Comparison of ENCODE assay signal across 14 cellular contexts in the genomic region with DNA sequence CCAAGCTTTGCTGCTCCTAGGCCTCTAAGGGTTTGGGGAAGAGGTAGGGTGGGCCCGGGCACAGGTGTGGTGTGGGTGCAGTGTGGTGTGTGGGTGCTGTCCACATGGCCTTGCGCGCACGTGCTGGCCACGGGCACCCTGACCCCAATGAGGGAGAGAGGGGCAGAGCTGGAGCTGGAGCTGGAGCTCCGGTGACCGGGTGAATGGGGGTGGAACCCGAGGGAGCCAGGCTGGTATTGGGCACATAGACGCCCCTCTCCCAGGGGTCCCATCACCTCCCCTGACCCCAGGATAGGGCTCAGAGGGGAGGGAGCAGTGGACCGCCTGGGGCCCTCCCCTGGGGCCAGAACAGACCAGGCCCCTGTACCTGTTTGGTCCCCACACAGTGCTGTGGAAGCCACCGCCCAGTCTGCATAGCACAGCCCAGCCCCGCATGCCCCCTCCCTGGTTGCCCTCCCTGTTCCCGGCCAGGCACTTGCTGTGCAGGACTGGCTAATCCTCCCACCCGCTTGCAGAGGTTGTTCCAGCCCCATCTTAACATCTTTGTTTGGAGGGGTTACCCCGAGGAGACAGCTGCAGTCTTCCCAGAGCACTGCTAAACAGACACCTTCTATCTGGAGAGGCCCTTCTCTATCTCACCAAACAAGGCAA. TPM values are rescaled to one million over a fixed set of nuclear protein-coding genes. Genes with fewer than 3 reads are reported as not detected.
A peak's percentile ranks its signal among the peaks of the same experiment; 100 is the strongest.
DNase-seq lines count a peak whose midpoint lies in the region; ATAC-seq and TF ChIP-seq lines count a peak whose summit lies in the region.
"Had no signal": no experiment of that assay in that cellular context is flagged by ENCODE, and none has a peak within 500 bp of the region (broad histone marks: within the 10 kb centered on the region; RNA-seq: fewer than 3 reads in every experiment).

No MANE protein-coding gene starts in this region.

- ATAC-seq in GM23338 (peak; percentile 7), GM21390 (IDR thresholded peaks at IDR 0.05; ENCODE audit: unreplicated experiment) (no peak), HG02981 (IDR thresholded peaks at IDR 0.05; ENCODE audit: unreplicated experiment) (no peak)
- ATAC-seq: stimulated activated effector memory CD8-positive, alpha-beta T cell treated with anti-CD3 and anti-CD28 coated beads, Interleukin-12 subunit alpha, Interleukin-12 subunit beta, amount 100 ng/mL, for 72 hours had no signal

- peak overlapping the region; percentile 74 for H3K4me3 ChIP-seq in GM23338
- H3K4me3 ChIP-seq in iPS-20b (ENCODE audit: low read length): peak overlapping the region; percentile 58; the same call in 1 of the 2 replicates
- peak overlapping the region; percentile 28 to 48 (median 34) for H3K4me3 ChIP-seq in skin epidermis
- H3K4me3 ChIP-seq: SK-N-MC had no signal

- H4K20me1 ChIP-seq in GM23338 (replicated peaks; ENCODE audit: insufficient read depth): no peaks in the 10 kb centered on the region

- H3K4me1 ChIP-seq in GM23338 (ENCODE audit: insufficient read depth): peaks cover 20% of the 10 kb centered on the region
- H3K4me1 ChIP-seq in iPS-20b (ENCODE audit: insufficient read depth, low read length): peaks cover 15% of the 10 kb centered on the region; the same call in 1 of the 2 replicates

- no peaks in the 10 kb centered on the region for H3K36me3 ChIP-seq in GM23338 (ENCODE audit: insufficient read depth)
- no peaks in the 10 kb centered on the region for H3K36me3 ChIP-seq in iPS-20b (ENCODE audit: insufficient read depth, low read depth, low read length)

- peaks cover 36% of the 10 kb centered on the region for H3K4me1 Mint-ChIP-seq in GM23338
- peaks cover 50% of the 10 kb centered on the region for H3K4me1 Mint-ChIP-seq in brain

- TF ChIP-seq CTCF in GM23338 (conservative IDR thresholded peaks at IDR 0.05; ENCODE audit: low read depth in 2 of 2): no peak
- no peak for TF ChIP-seq CTCF in brain (conservative IDR thresholded peaks at IDR 0.05)

- peaks cover 32% of the 10 kb centered on the region for H3K27me3 Mint-ChIP-seq in GM23338 (ENCODE audit: insufficient read depth, low read depth, poor library complexity)
- H3K27me3 Mint-ChIP-seq in brain: peaks cover 40% of the 10 kb centered on the region

- H3K9me3 Mint-ChIP-seq in GM23338 (no peaks in the 10 kb centered on the region), brain (no peaks in the 10 kb centered on the region)
- H3K9me3 Mint-ChIP-seq: CD8-positive, alpha-beta memory T cell; stimulated activated effector memory CD8-positive, alpha-beta T cell treated with anti-CD3 and anti-CD28 coated beads, Interleukin-12 subunit alpha, Interleukin-12 subunit beta, amount 100 ng/mL, for 72 hours had no signal

- H2AFZ ChIP-seq in GM23338: peak overlapping the region; percentile 56; the same call in 1 of the 2 replicates

- H3K27ac ChIP-seq in GM23338 (ENCODE audit: low read depth) (no peak overlapping the region), iPS-20b (ENCODE audit: low read length) (no peak overlapping the region), skin epidermis (peak overlapping the region in 18 of 21 experiments; percentile 25 to 84 (median 68))
- H3K27ac ChIP-seq: SK-N-MC had no signal

- no peaks in the 10 kb centered on the region for H3K36me3 Mint-ChIP-seq in GM23338 (ENCODE audit: low read depth)
- H3K36me3 Mint-ChIP-seq in brain: no peaks in the 10 kb centered on the region
- H3K36me3 Mint-ChIP-seq: CD8-positive, alpha-beta memory T cell; stimulated activated effector memory CD8-positive, alpha-beta T cell treated with anti-CD3 and anti-CD28 coated beads, Interleukin-12 subunit alpha, Interleukin-12 subunit beta, amount 100 ng/mL, for 72 hours had no signal

- H3K9ac ChIP-seq in iPS-20b (ENCODE audit: low read depth, low read length): no peak overlapping the region

- H3K27ac Mint-ChIP-seq in GM23338: no peak overlapping the region
- H3K27ac Mint-ChIP-seq in brain: peak overlapping the region in 3 of 5 experiments; percentile 64 to 88 (median 84)
- H3K27ac Mint-ChIP-seq: stimulated activated effector memory CD8-positive, alpha-beta T cell treated with anti-CD3 and anti-CD28 coated beads, Interleukin-12 subunit alpha, Interleukin-12 subunit beta, amount 100 ng/mL, for 72 hours had no signal

- peak overlapping the region; percentile 69 for H3K4me3 Mint-ChIP-seq in GM23338
- peak overlapping the region in 3 of 5 experiments; percentile 49 to 81 (median 64) for H3K4me3 Mint-ChIP-seq in brain
- H3K4me3 Mint-ChIP-seq: CD8-positive, alpha-beta memory T cell; stimulated activated effector memory CD8-positive, alpha-beta T cell treated with anti-CD3 and anti-CD28 coated beads, Interleukin-12 subunit alpha, Interleukin-12 subunit beta, amount 100 ng/mL, for 72 hours had no signal

- no peaks in the 10 kb centered on the region for H3K79me2 ChIP-seq in GM23338 (replicated peaks; ENCODE audit: insufficient read depth)

- H3K9me3 ChIP-seq in iPS-20b (ENCODE audit: insufficient read depth, low read depth, low read length): no peaks in the 10 kb centered on the region

- peak overlapping the region; percentile 90 for H3K4me2 ChIP-seq in GM23338

- peaks cover 33% of the 10 kb centered on the region for H3K27me3 ChIP-seq in GM23338 (ENCODE audit: insufficient read depth)
- peaks cover 44% of the 10 kb centered on the region for H3K27me3 ChIP-seq in iPS-20b (ENCODE audit: insufficient read depth, low read length)

- no peak for DNase-seq in GM23338 (ENCODE audit: low spot score)
- DNase-seq in globus pallidus (ENCODE audit: low spot score): no peak
- no peak for DNase-seq in NCI-H774 (lab: John Stamatoyannopoulos, UW)
- DNase-seq: activated naive CD4-positive, alpha-beta T cell treated with anti-CD3 and anti-CD28 coated beads, Interleukin-2, amount 50 U/mL, for 16 hours; CD8-positive, alpha-beta memory T cell; NCI-H524 had no signal

- no peaks in the 10 kb centered on the region for H3K9me2 ChIP-seq in GM23338 (ENCODE audit: insufficient read depth)

- H3F3A ChIP-seq in GM23338 (replicated peaks; ENCODE audit: low read depth): 0 out of 2 replicates have a peak, but pooled peaks cover 3% of the 10 kb centered on the region

TF ChIP-seq in GM23338, 12 proteins besides CTCF, POLR2A, EP300 and RAD21 (continues in another document):
- TF ChIP-seq ZNF331 (CRISPR knock-in tag; IDR thresholded peaks at IDR 0.05; ENCODE audit: low read depth): no peak
- no peak for TF ChIP-seq EZH2 (IDR thresholded peaks at IDR 0.05; ENCODE audit: low read depth, unreplicated experiment)
- TF ChIP-seq, protein P1, sequence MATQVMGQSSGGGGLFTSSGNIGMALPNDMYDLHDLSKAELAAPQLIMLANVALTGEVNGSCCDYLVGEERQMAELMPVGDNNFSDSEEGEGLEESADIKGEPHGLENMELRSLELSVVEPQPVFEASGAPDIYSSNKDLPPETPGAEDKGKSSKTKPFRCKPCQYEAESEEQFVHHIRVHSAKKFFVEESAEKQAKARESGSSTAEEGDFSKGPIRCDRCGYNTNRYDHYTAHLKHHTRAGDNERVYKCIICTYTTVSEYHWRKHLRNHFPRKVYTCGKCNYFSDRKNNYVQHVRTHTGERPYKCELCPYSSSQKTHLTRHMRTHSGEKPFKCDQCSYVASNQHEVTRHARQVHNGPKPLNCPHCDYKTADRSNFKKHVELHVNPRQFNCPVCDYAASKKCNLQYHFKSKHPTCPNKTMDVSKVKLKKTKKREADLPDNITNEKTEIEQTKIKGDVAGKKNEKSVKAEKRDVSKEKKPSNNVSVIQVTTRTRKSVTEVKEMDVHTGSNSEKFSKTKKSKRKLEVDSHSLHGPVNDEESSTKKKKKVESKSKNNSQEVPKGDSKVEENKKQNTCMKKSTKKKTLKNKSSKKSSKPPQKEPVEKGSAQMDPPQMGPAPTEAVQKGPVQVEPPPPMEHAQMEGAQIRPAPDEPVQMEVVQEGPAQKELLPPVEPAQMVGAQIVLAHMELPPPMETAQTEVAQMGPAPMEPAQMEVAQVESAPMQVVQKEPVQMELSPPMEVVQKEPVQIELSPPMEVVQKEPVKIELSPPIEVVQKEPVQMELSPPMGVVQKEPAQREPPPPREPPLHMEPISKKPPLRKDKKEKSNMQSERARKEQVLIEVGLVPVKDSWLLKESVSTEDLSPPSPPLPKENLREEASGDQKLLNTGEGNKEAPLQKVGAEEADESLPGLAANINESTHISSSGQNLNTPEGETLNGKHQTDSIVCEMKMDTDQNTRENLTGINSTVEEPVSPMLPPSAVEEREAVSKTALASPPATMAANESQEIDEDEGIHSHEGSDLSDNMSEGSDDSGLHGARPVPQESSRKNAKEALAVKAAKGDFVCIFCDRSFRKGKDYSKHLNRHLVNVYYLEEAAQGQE (IDR thresholded peaks at IDR 0.05; ENCODE audit: unreplicated experiment): no peak
- no peak for TF ChIP-seq ZNF114 (CRISPR knock-in tag; IDR thresholded peaks at IDR 0.05)
- TF ChIP-seq NANOG (IDR thresholded peaks at IDR 0.05; ENCODE audit: borderline replicate concordance): no peak
- no peak for TF ChIP-seq JUNB (IDR thresholded peaks at IDR 0.05; ENCODE audit: unreplicated experiment)
- no peak for TF ChIP-seq EZH2phosphoT487 (IDR thresholded peaks at IDR 0.05; ENCODE audit: unreplicated experiment)
- TF ChIP-seq STAT1 (IDR thresholded peaks at IDR 0.05; ENCODE audit: unreplicated experiment): no peak
- TF ChIP-seq, protein P2, sequence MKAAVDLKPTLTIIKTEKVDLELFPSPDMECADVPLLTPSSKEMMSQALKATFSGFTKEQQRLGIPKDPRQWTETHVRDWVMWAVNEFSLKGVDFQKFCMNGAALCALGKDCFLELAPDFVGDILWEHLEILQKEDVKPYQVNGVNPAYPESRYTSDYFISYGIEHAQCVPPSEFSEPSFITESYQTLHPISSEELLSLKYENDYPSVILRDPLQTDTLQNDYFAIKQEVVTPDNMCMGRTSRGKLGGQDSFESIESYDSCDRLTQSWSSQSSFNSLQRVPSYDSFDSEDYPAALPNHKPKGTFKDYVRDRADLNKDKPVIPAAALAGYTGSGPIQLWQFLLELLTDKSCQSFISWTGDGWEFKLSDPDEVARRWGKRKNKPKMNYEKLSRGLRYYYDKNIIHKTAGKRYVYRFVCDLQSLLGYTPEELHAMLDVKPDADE (IDR thresholded peaks at IDR 0.05): no peak

RNA-seq across cellular contexts. Expression of a gene that starts 1.0 kb away (rescaled TPM):
- total RNA-seq in GM23338 (2014; rRNA removed; shearing (Covaris generic)): 4.0 and 6.0 TPM in 2 replicates
- polyA plus RNA-seq in GM23338 (2016; fragmentation: Nextera tagmentation; extraction: Ambion mirVana): 2.4 and 2.8 TPM in 2 replicates
- polyA plus RNA-seq in brain (ENCODE audit: insufficient read depth, low read depth, low replicate concordance): 0.42 TPM
- total RNA-seq: CD8-positive, alpha-beta memory T cell had no signal
- polyA plus RNA-seq: CD8-positive, alpha-beta memory T cell had no signal

RNA-seq across cellular contexts. Expression of a gene that starts 17.6 kb away (rescaled TPM):
- total RNA-seq in GM23338 (2014; rRNA removed; shearing (Covaris generic)): not detected in 2 replicates
- polyA plus RNA-seq in GM23338 (2016; fragmentation: Nextera tagmentation; extraction: Ambion mirVana) (0.30 TPM in 1 of 2 replicates, not detected in the other), brain (ENCODE audit: insufficient read depth, low read depth, low replicate concordance) (not detected)
- total RNA-seq: CD8-positive, alpha-beta memory T cell; left lobe of liver had no signal
- polyA plus RNA-seq: CD8-positive, alpha-beta memory T cell had no signal

RNA-seq across cellular contexts. Expression of a gene that starts 31.6 kb away (rescaled TPM):
- total RNA-seq in GM23338 (2014; rRNA removed; shearing (Covaris generic)): not detected in 2 replicates
- polyA plus RNA-seq in GM23338 (2016; fragmentation: Nextera tagmentation; extraction: Ambion mirVana) (not detected in 2 replicates), brain (ENCODE audit: insufficient read depth, low read depth, low replicate concordance) (0.97 TPM)
- polyA plus RNA-seq: CD8-positive, alpha-beta memory T cell had no signal

RNA-seq across cellular contexts. Expression of a gene that starts 51.7 kb away (rescaled TPM):
- total RNA-seq in GM23338 (2014; rRNA removed; shearing (Covaris generic)): 6.4 and 6.5 TPM in 2 replicates
- polyA plus RNA-seq in GM23338 (2016; fragmentation: Nextera tagmentation; extraction: Ambion mirVana): 2.8 and 3.3 TPM in 2 replicates
- polyA plus RNA-seq in brain (ENCODE audit: insufficient read depth, low read depth, low replicate concordance): 2.7 TPM
- total RNA-seq: CD8-positive, alpha-beta memory T cell had no signal
- polyA plus RNA-seq: CD8-positive, alpha-beta memory T cell had no signal

Comparison
In these comparisons a context has a peak if more than half of its experiments do, and no peak if none do; other contexts are left out.
1. H3K27ac ChIP-seq: peak in skin epidermis (18 of 21); none in GM23338 (single experiment) and iPS-20b (single experiment).
2. Peak in every context shown above with its lines, with median percentiles within 50 percentile points of each other: H3K4me3 ChIP-seq.